In genomic region chr1:168467452-168467851, GRCh38 we compare ENCODE assay signal across 11 cellular contexts.
A peak's percentile ranks its signal among the peaks of the same experiment; 100 is the strongest.
DNase-seq lines count a peak whose midpoint lies in the region; ATAC-seq and TF ChIP-seq lines count a peak whose summit lies in the region.
"Had no signal": no experiment of that assay in that cellular context is flagged by ENCODE, and none has a peak within 500 bp of the region (broad histone marks: within the 10 kb centered on the region; RNA-seq: fewer than 3 reads in every experiment).

No MANE protein-coding gene starts in this region.

- no peak for TF ChIP-seq POLR2A in erythroblast (IDR thresholded peaks at IDR 0.05; ENCODE audit: low read length)

- no peak overlapping the region for H3K4me3 ChIP-seq in BLaER1 treated with 17β-estradiol and CSF1 and Interleukin-3, amounts not matched to agents 10 nM and 100 nM

- peaks cover 0 to 8% (median 5%) of the 10 kb centered on the region in 11 experiments; a peak in 15 of 22 replicates for H3K9me3 ChIP-seq in BLaER1 treated with 17β-estradiol and CSF1 and Interleukin-3, amounts not matched to agents 10 nM and 100 nM (replicated peaks in 1 of 11)

- peak; percentile 45 for DNase-seq in RPMI7951 (ENCODE audit: low read depth)
- peak; percentile 49 for DNase-seq in glomerular visceral epithelial cell (ENCODE audit: extremely low spot score)
- DNase-seq in DMS153 treated with DMSO at 0.1 percent for 48 hours (lab: John Stamatoyannopoulos, UW; ENCODE audit: unreplicated experiment), result no peak
- DNase-seq in stimulated activated CD4-positive, alpha-beta T cell treated with anti-CD3 and anti-CD28 coated beads, Interleukin-2, amount 100 ng/mL, for 48 hours, result no peak
- no peak for DNase-seq in activated CD8-positive, alpha-beta memory T cell treated with anti-CD3 and anti-CD28 coated beads for 24 hours
- DNase-seq in erythroblast (lab: John Stamatoyannopoulos, UW), result no peak
- DNase-seq: NCI-H1092, NCI-H526, SHP77 treated with DMSO at 0.1 percent for 48 hours had no signal

- no peaks in the 10 kb centered on the region for H3K27me3 ChIP-seq in BLaER1 treated with 17β-estradiol and CSF1 and Interleukin-3, amounts not matched to agents 10 nM and 100 nM

- no peaks in the 10 kb centered on the region for H3K36me3 ChIP-seq in BLaER1 treated with 17β-estradiol and CSF1 and Interleukin-3, amounts not matched to agents 10 nM and 100 nM

- no peak overlapping the region for H3K27ac ChIP-seq in BLaER1 treated with 17β-estradiol and CSF1 and Interleukin-3, amounts not matched to agents 10 nM and 100 nM

- ATAC-seq in GM21381 (IDR thresholded peaks at IDR 0.05; ENCODE audit: unreplicated experiment), result peak; percentile 40

- no peaks in the 10 kb centered on the region for H4K20me1 ChIP-seq in BLaER1 treated with 17β-estradiol and CSF1 and Interleukin-3, amounts not matched to agents 10 nM and 100 nM

- H3K9ac ChIP-seq in BLaER1 treated with 17β-estradiol and CSF1 and Interleukin-3, amounts not matched to agents 10 nM and 100 nM, result no peak overlapping the region

- H3K4me1 ChIP-seq in BLaER1 treated with 17β-estradiol and CSF1 and Interleukin-3, amounts not matched to agents 10 nM and 100 nM, result peaks cover 24 to 37% (median 28%) of the 10 kb centered on the region in 10 experiments

- peak overlapping the region; percentile 59 to 73 (median 63) for H3K4me2 ChIP-seq in BLaER1 treated with 17β-estradiol and CSF1 and Interleukin-3, amounts not matched to agents 10 nM and 100 nM

Comparison
In these comparisons a context has a peak if more than half of its experiments do, and no peak if none do; other contexts are left out.
1. DNase-seq: peak in RPMI7951 (single experiment) and glomerular visceral epithelial cell (single experiment); none in DMS153 treated with DMSO at 0.1 percent for 48 hours (single experiment), stimulated activated CD4-positive, alpha-beta T cell treated with anti-CD3 and anti-CD28 coated beads, Interleukin-2, amount 100 ng/mL, for 48 hours (0 of 2), activated CD8-positive, alpha-beta memory T cell treated with anti-CD3 and anti-CD28 coated beads for 24 hours (single experiment) and erythroblast (0 of 2).